Comparison of ENCODE assay signal across 14 cellular contexts in genomic region chr5:179345179-179345428, GRCh38. TPM values are rescaled to one million over a fixed set of nuclear protein-coding genes. Genes with fewer than 3 reads are reported as not detected.
DNase-seq lines count a peak whose midpoint lies in the region; ATAC-seq and TF ChIP-seq lines count a peak whose summit lies in the region.
"Had no signal": no experiment of that assay in that cellular context is flagged by ENCODE, and none has a peak within 500 bp of the region (broad histone marks: within the 10 kb centered on the region; RNA-seq: fewer than 3 reads in every experiment).

No MANE protein-coding gene starts in this region.

- no peaks in the 10 kb centered on the region for H3K27me3 ChIP-seq in SJSA1 (replicated peaks)
- H3K27me3 ChIP-seq in foreskin keratinocyte: peaks cover 48% of the 10 kb centered on the region

- DNase-seq in Caki2 (ENCODE audit: low read depth): peak; percentile 30
- no peak for DNase-seq in SJSA1 (ENCODE audit: low read depth in 1 of 2, low spot score in 2 of 2)
- DNase-seq in foreskin keratinocyte: no peak
- no peak for DNase-seq in skeletal muscle cell (ENCODE audit: low read depth)
- DNase-seq in DMS114 treated with DMSO at 0.1 percent for 48 hours (lab: John Stamatoyannopoulos, UW; ENCODE audit: unreplicated experiment): no peak
- DNase-seq: activated B cell treated with CpG ODN at 0.5 μM for 24 hours; activated effector memory CD4-positive, alpha-beta T cell treated with anti-CD3 and anti-CD28 coated beads, Interleukin-2, amount 50 U/mL, for 16 hours; DMS79 treated with DMSO at 0.1 percent for 48 hours; effector CD8-positive, alpha-beta T cell; HFFc6; NCI-H1436 treated with DMSO at 0.1 percent for 48 hours had no signal

- no peaks in the 10 kb centered on the region for H3K36me3 ChIP-seq in SJSA1

- peak; percentile 26 for ATAC-seq in foreskin keratinocyte
- ATAC-seq in GM21737 (IDR thresholded peaks at IDR 0.05; ENCODE audit: unreplicated experiment): no peak
- ATAC-seq in HG03139 (IDR thresholded peaks at IDR 0.05; ENCODE audit: unreplicated experiment): no peak
- ATAC-seq in GM18520 (IDR thresholded peaks at IDR 0.05; ENCODE audit: unreplicated experiment): no peak

- H3K4me1 ChIP-seq in SJSA1 (replicated peaks) (peaks cover 25% of the 10 kb centered on the region), foreskin keratinocyte (no peaks in the 10 kb centered on the region)

- in situ Hi-C loops in Caki2 (cut with HindIII; ENCODE audit: low pct_unique_long_range_greater_than_20kb, low sequenced_read_pairs): no loop called here

- H3K9me3 ChIP-seq in SJSA1 (replicated peaks): peaks cover 35% of the 10 kb centered on the region

- TF ChIP-seq CTCF in foreskin keratinocyte (conservative IDR thresholded peaks at IDR 0.05): no peak

- H3K4me3 ChIP-seq in SJSA1: peak overlapping the region; percentile 49
- peak overlapping the region; percentile 89 for H3K4me3 ChIP-seq in skeletal muscle cell (ENCODE audit: low read depth, low read length)

- H3K27ac ChIP-seq in SJSA1 (no peak overlapping the region), foreskin keratinocyte (no peak overlapping the region)

RNA-seq across cellular contexts. Expression of gene ADAMTS2, which starts 0.2 kb away (rescaled TPM):
- 4.1 and 5.0 TPM in 2 replicates for total RNA-seq in Caki2 (2014; rRNA removed; shearing (Covaris generic); ENCODE audit: low replicate concordance)
- total RNA-seq in SJSA1 (2014; rRNA removed; shearing (Covaris generic)): 1.4 and 4.9 TPM in 2 replicates
- total RNA-seq in foreskin keratinocyte: not detected in 2 replicates
- polyA plus RNA-seq in foreskin keratinocyte: not detected in 2 replicates
- total RNA-seq: activated B cell treated with CpG ODN at 0.5 μM for 24 hours had no signal
